ENCODE assay signal across 24 cellular contexts in the genomic region with DNA sequence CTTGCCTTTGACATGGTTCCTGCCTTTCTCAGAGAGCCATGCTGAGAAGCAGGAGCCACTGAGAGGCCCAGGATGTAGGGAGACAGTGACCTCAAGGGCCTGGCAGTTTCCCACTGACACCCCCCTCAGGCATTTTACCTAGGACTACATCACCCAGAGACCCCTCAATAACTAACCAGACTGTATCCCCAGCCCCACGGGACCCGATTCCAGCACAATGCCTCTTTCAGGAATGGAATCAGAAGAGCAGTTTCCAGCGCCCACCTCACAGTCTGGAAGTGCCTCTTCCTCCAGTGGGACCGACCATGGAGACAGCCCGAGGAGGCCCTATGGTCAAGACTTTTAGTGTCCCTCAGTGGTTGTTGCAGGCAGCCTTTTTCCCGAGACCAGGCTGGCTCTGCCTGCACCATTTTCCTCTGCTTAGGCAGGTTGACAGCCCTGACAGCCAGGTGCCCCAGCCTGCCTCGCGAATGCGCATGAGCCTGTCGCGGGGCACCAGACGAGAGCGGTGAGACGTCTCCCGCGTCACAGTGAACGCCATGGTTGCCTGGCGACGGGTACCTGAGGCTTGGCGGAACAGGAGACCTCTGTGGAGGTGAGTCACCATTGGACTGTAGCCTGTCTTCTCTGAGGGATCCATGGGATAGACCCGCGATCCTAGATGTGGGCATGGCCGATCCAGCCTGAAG. TPM values are rescaled to one million over a fixed set of nuclear protein-coding genes. Genes with fewer than 3 reads are reported as not detected.
DNase-seq lines count a peak whose midpoint lies in the region; FAIRE-seq and TF ChIP-seq lines count a peak whose summit lies in the region.
"Had no signal": no experiment of that assay in that cellular context is flagged by ENCODE, and none has a peak within 500 bp of the region (broad histone marks: within the 10 kb centered on the region; RNA-seq: fewer than 3 reads in every experiment).

No MANE protein-coding gene starts in this region.

- in situ Hi-C loops in mammary epithelial cell (cut with MboI; ENCODE audit: low sequenced_read_pairs in 2 of 2), result no loop called here

- H3K9ac ChIP-seq in mammary epithelial cell (ENCODE audit: insufficient read depth, low read length), result no peak overlapping the region
- H3K9ac ChIP-seq: BLaER1 had no signal

- no peaks in the 10 kb centered on the region for H3K27me3 ChIP-seq in mammary epithelial cell (ENCODE audit: insufficient read depth, low read length)
- H3K27me3 ChIP-seq: BLaER1, dorsolateral prefrontal cortex, pancreas, transverse colon had no signal

- H3K9me3 Mint-ChIP-seq in MCF 10A (ENCODE audit: unreplicated experiment), result peaks cover 22% of the 10 kb centered on the region
- H3K9me3 Mint-ChIP-seq: natural killer cell treated with Interleukin-12 subunit alpha and Interleukin-12 subunit beta and Interleukin-15 and Interleukin-18, amount 100 ng/mL, for 72 hours had no signal

- no peaks in the 10 kb centered on the region for H4K20me1 ChIP-seq in mammary epithelial cell (ENCODE audit: insufficient read depth, low read length)
- H4K20me1 ChIP-seq: BLaER1 had no signal

- CTCF ChIA-PET in mammary epithelial cell (lab: Charles Lee; ENCODE audit: low non-redundant PET), result no interaction called here
- CTCF ChIA-PET in MCF 10A (lab: Yijun Ruan, JAX), result no interaction called here

- dilution Hi-C loops in mammary epithelial cell (cut with HindIII; ENCODE audit: low sequenced_read_pairs), result loop anchor here (5.0 kb wide), 1 partner anchor 73 kb away; no protein-coding TSS in a partner anchor

- no peak overlapping the region for H3K4me3 Mint-ChIP-seq in MCF 10A (ENCODE audit: unreplicated experiment)
- H3K4me3 Mint-ChIP-seq: natural killer cell treated with Interleukin-12 subunit alpha and Interleukin-12 subunit beta and Interleukin-15 and Interleukin-18, amount 100 ng/mL, for 72 hours; T-helper 17 cell had no signal

- POLR2A ChIA-PET in MCF 10A (lab: Yijun Ruan, JAX), result no interaction called here

- H3K79me2 ChIP-seq in mammary epithelial cell (ENCODE audit: insufficient read depth, low read length), result no peaks in the 10 kb centered on the region

- H3K36me3 Mint-ChIP-seq in MCF 10A (ENCODE audit: insufficient read depth, unreplicated experiment), result no peaks in the 10 kb centered on the region
- H3K36me3 Mint-ChIP-seq: natural killer cell treated with Interleukin-12 subunit alpha and Interleukin-12 subunit beta and Interleukin-15 and Interleukin-18, amount 100 ng/mL, for 72 hours had no signal

- no peak overlapping the region for H3K27ac Mint-ChIP-seq in MCF 10A (ENCODE audit: low read depth, unreplicated experiment)
- H3K27ac Mint-ChIP-seq: IgD-negative memory B cell; natural killer cell treated with Interleukin-12 subunit alpha and Interleukin-12 subunit beta and Interleukin-15 and Interleukin-18, amount 100 ng/mL, for 72 hours; T-helper 17 cell had no signal

- intact Hi-C loops in mammary epithelial cell (cut with micrococcal nuclease), result no loop called here
- intact Hi-C loops in MCF 10A (cut with micrococcal nuclease), result no loop called here

- H3K4me2 ChIP-seq in mammary epithelial cell (ENCODE audit: insufficient read depth, low read depth, low read length), result peak overlapping the region; percentile 27
- H3K4me2 ChIP-seq: BLaER1 had no signal

- peaks cover 23% of the 10 kb centered on the region for H3K9me3 ChIP-seq in mammary epithelial cell (replicated peaks; ENCODE audit: insufficient read depth, low read length)
- H3K9me3 ChIP-seq: pancreas, transverse colon had no signal

- H3K36me3 ChIP-seq in mammary epithelial cell (ENCODE audit: insufficient read depth, low read length), result no peaks in the 10 kb centered on the region
- H3K36me3 ChIP-seq: BLaER1, pancreas, transverse colon had no signal

- no peak for TF ChIP-seq POLR2A in GM12892 (IDR thresholded peaks at IDR 0.05; ENCODE audit: low read depth, low read length)

- DNase-seq in mammary epithelial cell (no peak), MCF 10A (ENCODE audit: unreplicated experiment) (no peak), GM12892 (ENCODE audit: insufficient read length) (peak; percentile 2), hepatic stellate cell (ENCODE audit: low spot score) (peak; percentile 1), ureter (ENCODE audit: low spot score) (peak; percentile 31), NOMO-1 treated with dmso at 0.1 percent for 144 hours (lab: John Stamatoyannopoulos, UW; ENCODE audit: unreplicated experiment) (no peak), retina (no peak)
- DNase-seq: activated CD4-positive, CD25-positive, alpha-beta regulatory T cell treated with anti-CD3 and anti-CD28 coated beads, Interleukin-2, amount 50 U/mL, for 72 hours; activated naive CD4-positive, alpha-beta T cell; activated T-cell treated with anti-CD3 and anti-CD28 coated beads, Interleukin-2, amount 50 U/mL, for 1 hour; dorsolateral prefrontal cortex; hypothalamus; NCI-H1092; NCI-H1930; NCI-H748 treated with DMSO at 0.1 percent for 48 hours; pancreas; stimulated activated CD4-positive, alpha-beta T cell treated with anti-CD3 and anti-CD28 coated beads, Interleukin-2, amount 100 ng/mL, for 24 hours; T-helper 17 cell; transverse colon had no signal

- TF ChIP-seq CTCF in mammary epithelial cell (conservative IDR thresholded peaks at IDR 0.05 in 1 of 2, IDR thresholded peaks at IDR 0.05 in 1 of 2; ENCODE audit: extremely low read depth in 1 of 2, insufficient read depth in 1 of 2, low read depth in 1 of 2, low read length in 2 of 2), result no peak
- TF ChIP-seq CTCF in MCF 10A (IDR thresholded peaks at IDR 0.05; ENCODE audit: unreplicated experiment), result no peak

- H2AFZ ChIP-seq in mammary epithelial cell (ENCODE audit: low read depth, low read length), result no peak overlapping the region

- no peak overlapping the region for H3K27ac ChIP-seq in mammary epithelial cell (ENCODE audit: insufficient read depth, low read depth, low read length)
- H3K27ac ChIP-seq: BLaER1, dorsolateral prefrontal cortex, pancreas, SK-N-MC, transverse colon had no signal

- no peak for FAIRE-seq in GM12892 (lab: Jason Lieb, UNC)
- FAIRE-seq: islet of Langerhans, pancreas had no signal

- no peaks in the 10 kb centered on the region for H3K4me1 ChIP-seq in mammary epithelial cell (ENCODE audit: insufficient read depth, low read length)
- H3K4me1 ChIP-seq: BLaER1, pancreas had no signal

- WGBS in mammary epithelial cell (ENCODE audit: low coverage, missing lambda C conversion rate), result 90% methylated on average over 14 of the region's 23 CpGs

- no TSS peak for BruUV-seq in mammary epithelial cell (replicated peaks; lab: Mats Ljungman, UMichigan)
- BruUV-seq in MCF 10A (replicated peaks; lab: Mats Ljungman, UMichigan), result no TSS peak

- no peaks in the 10 kb centered on the region for H3K27me3 Mint-ChIP-seq in MCF 10A (ENCODE audit: insufficient read depth, unreplicated experiment)

- H3K4me1 Mint-ChIP-seq in MCF 10A (ENCODE audit: insufficient read depth, unreplicated experiment), result no peaks in the 10 kb centered on the region

- H3K4me3 ChIP-seq in mammary epithelial cell (replicated peaks in 1 of 3; ENCODE audit: insufficient read depth in 1 of 3, low read depth in 2 of 3, low read length in 3 of 3), result no peak overlapping the region
- H3K4me3 ChIP-seq: BLaER1, dorsolateral prefrontal cortex, pancreas, SK-N-MC, transverse colon had no signal

RNA-seq across cellular contexts. Expression of a gene that starts 28.4 kb away (rescaled TPM):
- total RNA-seq in mammary epithelial cell (1 to 10 TPM; 3.4 to 5.0 TPM), MCF 10A (2022) (2.2 and 2.5 TPM in 2 replicates), ureter (11.6 TPM)
- 1.9 TPM for polyA plus RNA-seq in mammary epithelial cell
- not detected for polyA minus RNA-seq in mammary epithelial cell
- polyA plus RNA-seq in GM12892 (2012; ENCODE audit: missing spikeins), result 6.1 TPM

Comparison
In these comparisons a context has a peak if more than half of its experiments do, and no peak if none do; other contexts are left out.
1. DNase-seq: peak in GM12892 (single experiment), hepatic stellate cell (single experiment) and ureter (single experiment); none in mammary epithelial cell (single experiment), MCF 10A (single experiment), NOMO-1 treated with dmso at 0.1 percent for 144 hours (single experiment) and retina (single experiment).